In the genomic region with DNA sequence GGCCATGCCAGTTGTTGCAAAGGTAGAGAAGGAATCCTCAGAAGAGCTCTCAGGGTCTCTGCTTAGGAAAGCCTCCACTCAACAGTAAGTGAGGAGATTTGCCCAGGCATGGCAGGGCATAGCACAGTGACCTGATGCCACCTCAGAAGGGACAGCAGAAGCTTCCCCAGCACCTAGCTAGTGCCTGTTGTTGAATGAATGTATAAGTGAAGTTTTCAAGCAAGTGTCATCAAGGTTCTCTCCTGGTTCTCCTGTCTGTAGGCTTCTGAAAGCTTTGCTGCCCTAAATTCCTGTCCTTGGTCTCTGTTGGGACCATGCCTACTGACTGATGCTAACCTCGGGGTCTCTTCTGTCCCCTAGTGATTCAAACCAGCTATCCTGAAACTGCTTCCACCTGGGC, we compare ENCODE assay signal across 27 cellular contexts.
DNase-seq lines count a peak whose midpoint lies in the region; ATAC-seq, FAIRE-seq and TF ChIP-seq lines count a peak whose summit lies in the region.
"Had no signal": no experiment of that assay in that cellular context is flagged by ENCODE, and none has a peak within 500 bp of the region (broad histone marks: within the 10 kb centered on the region; RNA-seq: fewer than 3 reads in every experiment).

No MANE protein-coding gene starts in this region.

- no peaks in the 10 kb centered on the region for H3K36me3 ChIP-seq in HEK293 (ENCODE audit: control insufficient read depth in 2 of 2, insufficient read depth in 1 of 2, low read length in 2 of 2)
- no peaks in the 10 kb centered on the region for H3K36me3 ChIP-seq in mesenchymal stem cell (ENCODE audit: control insufficient read depth in 1 of 2, insufficient read depth in 2 of 2, low read depth in 1 of 2, low read length in 2 of 2)
- H3K36me3 ChIP-seq: HAP-1, left lung, Peyer's patch, right lobe of liver, tibial artery had no signal

- peak overlapping the region; percentile 100 for H4K91ac ChIP-seq in mesenchymal stem cell (ENCODE audit: low read length)

- peak overlapping the region in 1 of 2 experiments; percentile 45 for H3K14ac ChIP-seq in mesenchymal stem cell (ENCODE audit: low read length in 2 of 2)

- peak overlapping the region; percentile 85 for H2BK15ac ChIP-seq in mesenchymal stem cell (ENCODE audit: low read depth, poor library complexity, severe bottlenecking)

- H3K4me3 ChIP-seq in HEK293 (ENCODE audit: low read depth, low read length) = no peak overlapping the region
- no peak overlapping the region for H3K4me3 ChIP-seq in mesenchymal stem cell (ENCODE audit: insufficient read depth in 1 of 2, low read depth in 1 of 2, low read length in 2 of 2)
- H3K4me3 ChIP-seq: HAP-1, left lung, Peyer's patch, right lobe of liver, tibial artery had no signal

- peak overlapping the region; percentile 21 for H2BK5ac ChIP-seq in mesenchymal stem cell (ENCODE audit: low read depth, low read length, poor library complexity, severe bottlenecking)

- ATAC-seq in WTC11 (no peak), GM21528 (IDR thresholded peaks at IDR 0.05; ENCODE audit: low FRiP score, unreplicated experiment) (no peak), left cardiac atrium (no peak)
- ATAC-seq: HepG2, right lobe of liver had no signal

- H3K27me3 Mint-ChIP-seq in WTC11 (ENCODE audit: low read depth) = peaks cover 8% of the 10 kb centered on the region
- H3K27me3 Mint-ChIP-seq: activated CD4-positive, alpha-beta T cell treated with anti-CD3 and anti-CD28 coated beads, Interleukin-2, amount 10 ng/mL, durations not matched to agents 7 days and 5 days; activated naive CD8-positive, alpha-beta T cell; CD4-positive, CD25-positive, alpha-beta regulatory T cell had no signal

- H2AFZ ChIP-seq in mesenchymal stem cell (ENCODE audit: low read depth, low read length) = no peak overlapping the region

- H3K79me1 ChIP-seq in mesenchymal stem cell (replicated peaks; ENCODE audit: low read length, poor library complexity, severe bottlenecking) = no peaks in the 10 kb centered on the region

- H3K4me2 ChIP-seq in mesenchymal stem cell (ENCODE audit: low read length, poor library complexity, severe bottlenecking) = no peak overlapping the region

- TF ChIP-seq CTCF in HEK293 (tag by site-specific recombination; IDR thresholded peaks at IDR 0.05) (no peak), WTC11 (IDR thresholded peaks at IDR 0.05) (no peak)

- no peaks in the 10 kb centered on the region for H3K27me3 ChIP-seq in mesenchymal stem cell (ENCODE audit: control insufficient read depth in 1 of 2, insufficient read depth in 1 of 2, low read length in 2 of 2)
- H3K27me3 ChIP-seq: left lung, Peyer's patch, right lobe of liver, tibial artery had no signal

- H3K9ac ChIP-seq in mesenchymal stem cell (ENCODE audit: low read length) = no peak overlapping the region

- no peak for FAIRE-seq in urothelium cell line (lab: Jason Lieb, UNC)
- FAIRE-seq: bronchial epithelial cell, endothelial cell of umbilical vein, HepG2 had no signal

- peak overlapping the region; percentile 63 for H2AK5ac ChIP-seq in mesenchymal stem cell (ENCODE audit: low read length, severe bottlenecking)

- H3K36me3 Mint-ChIP-seq in WTC11 = peaks cover 12% of the 10 kb centered on the region

- peaks cover 12% of the 10 kb centered on the region for H3K9me3 Mint-ChIP-seq in WTC11

- H3K27ac Mint-ChIP-seq in WTC11 = peak overlapping the region; percentile 88; the same call in 1 of the 2 replicates
- H3K27ac Mint-ChIP-seq: activated CD4-positive, alpha-beta T cell treated with anti-CD3 and anti-CD28 coated beads, Interleukin-2, amount 10 ng/mL, durations not matched to agents 7 days and 5 days; activated naive CD8-positive, alpha-beta T cell; progenitor cell of endocrine pancreas had no signal

- no peak overlapping the region for H3K4me3 Mint-ChIP-seq in WTC11
- H3K4me3 Mint-ChIP-seq: activated CD4-positive, alpha-beta T cell treated with anti-CD3 and anti-CD28 coated beads, Interleukin-2, amount 10 ng/mL, durations not matched to agents 7 days and 5 days; activated naive CD8-positive, alpha-beta T cell; CD4-positive, CD25-positive, alpha-beta regulatory T cell had no signal

- H3K27ac ChIP-seq in HEK293 (ENCODE audit: extremely low read depth, low read depth, low read length) (peak overlapping the region; percentile 19; the same call in 1 of the 2 replicates), mesenchymal stem cell (ENCODE audit: low read length, poor library complexity, severe bottlenecking) (peak overlapping the region; percentile 76)
- H3K27ac ChIP-seq: Peyer's patch, right lobe of liver, tibial artery, VCaP had no signal

- H3K4me1 ChIP-seq in HEK293 (ENCODE audit: control insufficient read depth, insufficient read depth, low read length) (peaks cover 22% of the 10 kb centered on the region), mesenchymal stem cell (ENCODE audit: control insufficient read depth, insufficient read depth, low read depth, low read length) (peaks cover 7% of the 10 kb centered on the region)
- H3K4me1 ChIP-seq: Peyer's patch, right lobe of liver had no signal

- H4K8ac ChIP-seq in mesenchymal stem cell (ENCODE audit: low read length) = peak overlapping the region; percentile 100

- H3K23ac ChIP-seq in mesenchymal stem cell (ENCODE audit: low read length in 2 of 2) = peak overlapping the region; percentile 10 to 54

- POLR2A ChIA-PET in HEK293 (lab: Yijun Ruan, JAX) = no interaction called here
- POLR2A ChIA-PET in WTC11 (lab: Charles Lee) = no interaction called here

- peaks cover 38% of the 10 kb centered on the region for H3K4me1 Mint-ChIP-seq in WTC11

- peak overlapping the region; percentile 91 to 100 for H3K18ac ChIP-seq in mesenchymal stem cell (ENCODE audit: low read depth in 1 of 2, low read length in 2 of 2)

- peak overlapping the region; percentile 89 to 100 for H3K4ac ChIP-seq in mesenchymal stem cell (ENCODE audit: low read depth in 1 of 2, low read length in 2 of 2)

- H2BK12ac ChIP-seq in mesenchymal stem cell (ENCODE audit: low read length in 2 of 2) = peak overlapping the region; percentile 88 to 100

- 80% methylated on average over 1 of the region's 1 CpG for WGBS in mesenchymal stem cell

- CTCF ChIA-PET in HEK293 (lab: Yijun Ruan, JAX) (interaction anchor here (1.1 kb wide), 1 partner anchor 9 kb away, joined by 3 read pairs; no protein-coding TSS in a partner anchor), WTC11 (lab: Charles Lee) (interaction anchor here (1.0 kb wide), 1 partner anchor 39 kb away, joined by 4 read pairs; no protein-coding TSS in a partner anchor)

- H3K9me3 ChIP-seq in HEK293 (ENCODE audit: control insufficient read depth, insufficient read depth, low read depth, low read length) = no peaks in the 10 kb centered on the region
- no peaks in the 10 kb centered on the region for H3K9me3 ChIP-seq in mesenchymal stem cell (ENCODE audit: control insufficient read depth, low read length)
- H3K9me3 ChIP-seq: HAP-1, Peyer's patch, right lobe of liver, tibial artery had no signal

- H2BK120ac ChIP-seq in mesenchymal stem cell (ENCODE audit: low read depth, low read length) = peak overlapping the region; percentile 100

- no peak for DNase-seq in WTC11 (ENCODE audit: low spot score)
- DNase-seq in mesenchymal stem cell = no peak
- peak; percentile 43 for DNase-seq in urothelium cell line (ENCODE audit: low spot score)
- no peak for DNase-seq in stimulated activated CD4-positive, alpha-beta T cell treated with anti-CD3 and anti-CD28 coated beads, Interleukin-15, amount 100 ng/mL, for 24 hours
- no peak for DNase-seq in left cardiac atrium
- DNase-seq: activated CD4-positive, alpha-beta T cell treated with anti-CD3 and anti-CD28 coated beads, Interleukin-2, amount 10 ng/mL, durations not matched to agents 7 days and 5 days; CD4-positive, CD25-positive, alpha-beta regulatory T cell; DND-41; hypothalamus; Karpas-422; left lung; NCI-H2081; NCI-H524 treated with DMSO at 0.1 percent for 48 hours; Peyer's patch; right lobe of liver; SIG-M5; stimulated activated CD4-positive, alpha-beta T cell treated with anti-CD3 and anti-CD28 coated beads, Interleukin-4, amount 100 ng/mL, for 4 hours; tibial artery had no signal

- intact Hi-C loops in left cardiac atrium (cut with DNase I) = no loop called here

TF ChIP-seq in HEK293, 187 proteins besides CTCF, POLR2A, EP300 and RAD21 (continues in another document):
- no peak for TF ChIP-seq ZNF747 (tag by site-specific recombination; IDR thresholded peaks at IDR 0.05)
- TF ChIP-seq, protein P1, sequence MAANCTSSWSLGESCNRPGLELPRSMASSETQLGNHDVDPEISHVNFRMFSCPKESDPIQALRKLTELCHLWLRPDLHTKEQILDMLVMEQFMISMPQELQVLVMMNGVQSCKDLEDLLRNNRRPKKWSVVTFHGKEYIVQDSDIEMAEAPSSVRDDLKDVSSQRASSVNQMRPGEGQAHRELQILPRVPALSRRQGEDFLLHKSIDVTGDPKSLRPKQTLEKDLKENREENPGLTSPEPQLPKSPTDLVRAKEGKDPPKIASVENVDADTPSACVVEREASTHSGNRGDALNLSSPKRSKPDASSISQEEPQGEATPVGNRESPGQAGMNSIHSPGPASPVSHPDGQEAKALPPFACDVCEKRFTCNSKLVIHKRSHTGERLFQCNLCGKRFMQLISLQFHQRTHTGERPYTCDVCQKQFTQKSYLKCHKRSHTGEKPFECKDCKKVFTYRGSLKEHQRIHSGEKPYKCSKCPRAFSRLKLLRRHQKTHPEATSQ (tag by site-specific recombination; IDR thresholded peaks at IDR 0.05) = no peak
- TF ChIP-seq ZNF138 (tag by site-specific recombination; IDR thresholded peaks at IDR 0.05; ENCODE audit: borderline replicate concordance) = no peak
- TF ChIP-seq ZNF624 (tag by site-specific recombination; IDR thresholded peaks at IDR 0.05) = no peak
- no peak for TF ChIP-seq GLIS2 (tag by site-specific recombination; IDR thresholded peaks at IDR 0.05)

TF ChIP-seq in WTC11, 78 proteins besides CTCF, POLR2A, EP300 and RAD21 (continues in another document):
- TF ChIP-seq, protein P2, sequence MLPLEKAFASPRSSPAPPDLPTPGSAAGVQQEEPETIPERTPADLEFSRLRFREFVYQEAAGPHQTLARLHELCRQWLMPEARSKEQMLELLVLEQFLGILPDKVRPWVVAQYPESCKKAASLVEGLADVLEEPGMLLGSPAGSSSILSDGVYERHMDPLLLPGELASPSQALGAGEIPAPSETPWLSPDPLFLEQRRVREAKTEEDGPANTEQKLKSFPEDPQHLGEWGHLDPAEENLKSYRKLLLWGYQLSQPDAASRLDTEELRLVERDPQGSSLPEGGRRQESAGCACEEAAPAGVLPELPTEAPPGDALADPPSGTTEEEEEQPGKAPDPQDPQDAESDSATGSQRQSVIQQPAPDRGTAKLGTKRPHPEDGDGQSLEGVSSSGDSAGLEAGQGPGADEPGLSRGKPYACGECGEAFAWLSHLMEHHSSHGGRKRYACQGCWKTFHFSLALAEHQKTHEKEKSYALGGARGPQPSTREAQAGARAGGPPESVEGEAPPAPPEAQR (CRISPR knock-in tag; IDR thresholded peaks at IDR 0.05) = no peak
